1 cellular context compared by ENCODE assay signal in genomic region chr3:128237348-128238099, GRCh38.
TF ChIP-seq lines count a peak whose summit lies in the region.

No MANE protein-coding gene starts in this region.

TF ChIP-seq in WTC11, 78 proteins besides CTCF, POLR2A, EP300 and RAD21 (continued from another document):
- TF ChIP-seq ZNF532 (CRISPR knock-in tag; IDR thresholded peaks at IDR 0.05; ENCODE audit: borderline replicate concordance) (no peak), ZBTB21 (CRISPR knock-in tag; IDR thresholded peaks at IDR 0.05; ENCODE audit: borderline replicate concordance) (no peak)
